In the genomic region with DNA sequence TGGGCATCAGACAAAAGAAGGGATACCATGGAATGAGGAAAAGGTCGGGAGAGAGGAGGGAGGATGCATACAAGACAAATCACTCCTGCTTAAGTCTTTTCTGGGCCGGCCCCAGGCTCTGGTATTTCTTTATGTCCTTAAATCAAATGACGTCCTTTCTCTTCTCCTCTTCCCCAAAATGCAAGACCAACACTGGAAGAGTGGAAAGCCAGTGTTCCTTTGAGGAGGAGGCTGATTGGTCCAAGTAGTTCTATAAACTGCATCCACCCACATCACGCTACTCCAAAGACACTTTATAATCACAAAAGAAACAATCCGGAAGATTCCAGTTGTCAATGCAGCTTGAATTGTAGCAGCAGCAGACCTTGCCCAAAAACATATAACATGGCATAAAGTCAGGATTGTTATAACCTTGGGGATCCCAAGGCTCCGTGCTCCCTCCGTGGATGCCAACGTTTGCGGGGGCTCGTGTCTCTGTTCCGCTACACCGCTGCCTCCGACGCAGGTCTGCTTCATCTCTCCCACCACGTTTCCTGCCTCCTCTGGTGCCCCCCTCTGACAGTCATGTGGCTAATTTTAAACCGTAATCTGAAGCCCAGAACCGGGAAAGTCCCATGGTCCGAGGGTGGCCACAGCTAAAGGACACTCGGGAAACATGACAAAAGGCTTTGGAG, we compare ENCODE assay signal across 8 cellular contexts. TPM values are rescaled to one million over a fixed set of nuclear protein-coding genes. Genes with fewer than 3 reads are reported as not detected.
DNase-seq lines count a peak whose midpoint lies in the region; ATAC-seq and TF ChIP-seq lines count a peak whose summit lies in the region.

No MANE protein-coding gene starts in this region.

- no peaks in the 10 kb centered on the region for H3K27me3 ChIP-seq in GM23338 (ENCODE audit: insufficient read depth)
- no peaks in the 10 kb centered on the region for H3K27me3 ChIP-seq in upper lobe of left lung

- peak in 1 of 4 donors; percentile 48 for TF ChIP-seq EP300 in upper lobe of left lung (IDR thresholded peaks at IDR 0.05)

- H3K36me3 ChIP-seq in GM23338 (ENCODE audit: insufficient read depth) (no peaks in the 10 kb centered on the region), upper lobe of left lung (no peaks in the 10 kb centered on the region)

- H3K36me3 Mint-ChIP-seq in GM23338 (ENCODE audit: low read depth) (no peaks in the 10 kb centered on the region), natural killer cell (no peaks in the 10 kb centered on the region)

- H3K4me1 Mint-ChIP-seq in GM23338, result peaks cover 10% of the 10 kb centered on the region
- H3K4me1 Mint-ChIP-seq in natural killer cell, result peaks cover 21 to 29% of the 10 kb centered on the region in 2 donors

- H3K27ac ChIP-seq in GM23338 (ENCODE audit: low read depth) (no peak overlapping the region), upper lobe of left lung (peak overlapping the region in 1 of 4 donors; percentile 5)

- no peak overlapping the region for H3K4me3 ChIP-seq in GM23338
- H3K4me3 ChIP-seq in upper lobe of left lung, result peak overlapping the region in 3 of 4 donors; percentile 9 to 35 (median 25)

- no peak overlapping the region for H3K27ac Mint-ChIP-seq in GM23338
- peak overlapping the region; percentile 15 to 65 for H3K27ac Mint-ChIP-seq in natural killer cell

- H3K4me3 Mint-ChIP-seq in GM23338 (no peak overlapping the region), natural killer cell (peak overlapping the region; percentile 72)

- WGBS in upper lobe of left lung, 2 donors, result 21 to 25% methylated on average over 19 of the region's 19 CpGs

- H3K4me2 ChIP-seq in GM23338, result no peak overlapping the region

- DNase-seq in GM23338 (ENCODE audit: low spot score) (peak; percentile 59), fibroblast of peridontal ligament (ENCODE audit: extremely low read depth) (peak; percentile 75), natural killer cell (no peak), upper lobe of left lung (peak in 1 of 2 donors; percentile 61), NCI-H1930 (lab: John Stamatoyannopoulos, UW) (no peak)
- DNase-seq in activated CD8-positive, alpha-beta memory T cell treated with anti-CD3 and anti-CD28 coated beads, Interleukin-2, amount 50 U/mL, for 1 hour (ENCODE audit: extremely low read depth), result peak; percentile 18

- H2AFZ ChIP-seq in GM23338, result peak overlapping the region; percentile 80; the same call in 1 of the 2 replicates

- H3K9me3 ChIP-seq in upper lobe of left lung, result no peaks in the 10 kb centered on the region

- ATAC-seq in GM23338, result peak; percentile 59
- peak; percentile 73 to 83 (median 80) for ATAC-seq in natural killer cell
- peak in 1 of 2 donors; percentile 50 for ATAC-seq in upper lobe of left lung (ENCODE audit: low FRiP score in 2 of 2)
- no peak for ATAC-seq in GM19397 (IDR thresholded peaks at IDR 0.05; ENCODE audit: unreplicated experiment)
- ATAC-seq in GM21360 (IDR thresholded peaks at IDR 0.05; ENCODE audit: unreplicated experiment), result no peak

- H3K79me2 ChIP-seq in GM23338 (replicated peaks; ENCODE audit: insufficient read depth), result no peaks in the 10 kb centered on the region

- H3K4me1 ChIP-seq in GM23338 (ENCODE audit: insufficient read depth) (peaks cover 11% of the 10 kb centered on the region), upper lobe of left lung (peaks cover 10 to 15% (median 11%) of the 10 kb centered on the region in 4 donors)

- no peaks in the 10 kb centered on the region for H3K9me2 ChIP-seq in GM23338 (ENCODE audit: insufficient read depth)

- H3K27me3 Mint-ChIP-seq in GM23338 (ENCODE audit: insufficient read depth, low read depth, poor library complexity), result peaks cover 2% of the 10 kb centered on the region
- H3K27me3 Mint-ChIP-seq in natural killer cell (ENCODE audit: low read depth in 2 of 2), result peaks cover 9 to 12% of the 10 kb centered on the region in 2 donors

- TF ChIP-seq CTCF in GM23338 (conservative IDR thresholded peaks at IDR 0.05; ENCODE audit: low read depth in 2 of 2), result peak; percentile 15 to 62; a peak in 2 of 4 replicates
- TF ChIP-seq CTCF in natural killer cell (IDR thresholded peaks at IDR 0.05), result no peak
- peak in 2 of 6 experiments; percentile 10 to 19 for TF ChIP-seq CTCF in upper lobe of left lung (IDR thresholded peaks at IDR 0.05)

- no peak for TF ChIP-seq POLR2A in upper lobe of left lung (IDR thresholded peaks at IDR 0.05)

- H4K20me1 ChIP-seq in GM23338 (replicated peaks; ENCODE audit: insufficient read depth), result no peaks in the 10 kb centered on the region

- H3F3A ChIP-seq in GM23338 (replicated peaks; ENCODE audit: low read depth), result 0 out of 2 replicates have a peak, but pooled peaks cover 3% of the 10 kb centered on the region

- H3K9me3 Mint-ChIP-seq in GM23338 (no peaks in the 10 kb centered on the region), natural killer cell (no peaks in the 10 kb centered on the region)

- intact Hi-C loops in natural killer cell (cut with micrococcal nuclease), result loop anchor here (10.0 kb wide), 1 partner anchor 192 kb away; the partner anchor contains the start of gene SIRT5

TF ChIP-seq in GM23338, 12 proteins besides CTCF, POLR2A, EP300 and RAD21 (continues in another document):
- TF ChIP-seq EZH2phosphoT487 (IDR thresholded peaks at IDR 0.05; ENCODE audit: unreplicated experiment) (no peak), ZNF462 (CRISPR knock-in tag; IDR thresholded peaks at IDR 0.05) (no peak), NANOG (IDR thresholded peaks at IDR 0.05; ENCODE audit: borderline replicate concordance) (no peak), CREB1 (CRISPR knock-in tag; IDR thresholded peaks at IDR 0.05; ENCODE audit: low read depth) (no peak), ZNF114 (CRISPR knock-in tag; IDR thresholded peaks at IDR 0.05) (no peak), POLR2AphosphoS5 (IDR thresholded peaks at IDR 0.05; ENCODE audit: low read depth) (no peak), JUNB (IDR thresholded peaks at IDR 0.05; ENCODE audit: unreplicated experiment) (no peak), STAT1 (IDR thresholded peaks at IDR 0.05; ENCODE audit: unreplicated experiment) (no peak)

RNA-seq across cellular contexts. Expression of gene MCUR1, which starts 47.1 kb away (rescaled TPM):
- total RNA-seq in GM23338 (2014; rRNA removed; shearing (Covaris generic)), result 20.3 and 21.0 TPM in 2 replicates
- 63.5 and 65.3 TPM in 2 replicates for polyA plus RNA-seq in GM23338 (2016; fragmentation: Nextera tagmentation; extraction: Ambion mirVana)
- 1 to 10 TPM; 6.0 to 9.6 (median 7.9) TPM for total RNA-seq in natural killer cell
- total RNA-seq in upper lobe of left lung, result 10 to 100 TPM in 5 of 6 donors, 1 to 10 TPM in 1; 9.4 to 34.6 (median 26.5) TPM

RNA-seq across cellular contexts. Expression of gene RANBP9, which starts 55.6 kb away (rescaled TPM):
- 31.8 and 33.6 TPM in 2 replicates for total RNA-seq in GM23338 (2014; rRNA removed; shearing (Covaris generic))
- 11.9 and 12.1 TPM in 2 replicates for polyA plus RNA-seq in GM23338 (2016; fragmentation: Nextera tagmentation; extraction: Ambion mirVana)
- total RNA-seq in natural killer cell, result 10 to 100 TPM; 52.2 to 62.5 (median 57.6) TPM
- total RNA-seq in upper lobe of left lung, result 10 to 100 TPM; 29.8 to 46.7 (median 36.4) TPM

Comparison
In these comparisons a context has a peak if more than half of its experiments do, and no peak if none do; other contexts are left out.
1. ATAC-seq: peak in GM23338 (single experiment) and natural killer cell (3 of 3); none in GM19397 (single experiment) and GM21360 (single experiment).
2. DNase-seq: peak in GM23338 (single experiment), activated CD8-positive, alpha-beta memory T cell treated with anti-CD3 and anti-CD28 coated beads, Interleukin-2, amount 50 U/mL, for 1 hour (single experiment) and fibroblast of peridontal ligament (single experiment); none in natural killer cell (single experiment) and NCI-H1930 (0 of 2).